Comparison of ENCODE assay signal across 29 cellular contexts in the genomic region with DNA sequence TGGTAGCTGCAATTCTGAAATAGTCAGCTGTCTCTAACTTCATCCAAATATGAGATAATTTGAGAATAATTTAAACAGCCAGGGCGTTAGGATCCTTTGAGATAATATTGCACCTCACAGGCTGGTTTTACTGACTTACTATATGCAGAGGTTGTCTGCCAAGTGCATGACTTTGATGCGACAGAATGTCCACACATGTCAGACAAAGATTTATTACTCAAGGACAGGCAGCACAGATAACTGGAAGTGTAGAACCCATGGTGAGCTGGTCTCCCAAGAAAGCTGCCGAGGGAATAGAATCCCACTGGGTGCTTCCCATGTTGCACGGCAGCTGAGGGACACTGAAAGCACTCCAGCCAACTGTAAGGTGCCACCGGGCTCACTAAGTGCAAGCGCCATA.
"Had no signal": no experiment of that assay in that cellular context is flagged by ENCODE, and none has a peak within 500 bp of the region (broad histone marks: within the 10 kb centered on the region; RNA-seq: fewer than 3 reads in every experiment).

No MANE protein-coding gene starts in this region.

- DNase-seq: natural killer cell; occipital lobe; ovary; posterior cingulate gyrus; psoas muscle; right cardiac atrium; right lobe of liver; sigmoid colon; small intestine; stimulated activated CD4-positive, alpha-beta T cell treated with anti-CD3 and anti-CD28 coated beads, Interleukin-15, amount 100 ng/mL, for 24 hours; stimulated activated CD4-positive, alpha-beta T cell treated with anti-CD3 and anti-CD28 coated beads, Interleukin-2, amount 100 ng/mL, for 24 hours; stimulated activated CD4-positive, alpha-beta T cell treated with anti-CD3 and anti-CD28 coated beads, Interleukin-2, amount 100 ng/mL, for 48 hours; stimulated activated CD4-positive, alpha-beta T cell treated with anti-CD3 and anti-CD28 coated beads, Interleukin-4, amount 100 ng/mL, for 24 hours; stimulated activated naive B cell treated with anti-CD40 and anti-IgM and Interleukin-4, amounts not matched to agents 10 μg/mL and 1 μg/mL and 100 μg/mL, for 72 hours; stimulated activated naive CD4-positive, alpha-beta T cell treated with Interleukin-2 at 50 U/mL for 16 hours; stomach; thyroid gland; trophoblast cell; upper lobe of left lung had no signal

- H3K9me3 ChIP-seq: ovary, psoas muscle, right lobe of liver, sigmoid colon, thoracic aorta, thyroid gland, upper lobe of left lung, vagina had no signal

- H3K27me3 Mint-ChIP-seq: progenitor cell of endocrine pancreas; stimulated activated naive B cell treated with anti-CD40 and anti-IgM and Interleukin-4, amounts not matched to agents 10 μg/mL and 1 μg/mL and 100 μg/mL, for 72 hours; stimulated activated naive CD8-positive, alpha-beta T cell treated with anti-CD3 and anti-CD28 coated beads, Interleukin-15, Interleukin-2, amounts not matched to agents 100 ng/mL and 50 ng/mL, for 24 hours had no signal

- ATAC-seq: natural killer cell; right cardiac atrium; right lobe of liver; stimulated activated effector memory CD8-positive, alpha-beta T cell treated with anti-CD3 and anti-CD28 coated beads, Interleukin-12 subunit alpha, Interleukin-12 subunit beta, amount 100 ng/mL, for 72 hours; stimulated activated naive B cell treated with anti-CD40 and anti-IgM and Interleukin-4, amounts not matched to agents 10 μg/mL and 1 μg/mL and 100 μg/mL, for 72 hours had no signal

- H3K4me3 Mint-ChIP-seq: nephron; neural crest cell; stimulated activated effector memory CD8-positive, alpha-beta T cell treated with anti-CD3 and anti-CD28 coated beads, Interleukin-12 subunit alpha, Interleukin-12 subunit beta, amount 100 ng/mL, for 72 hours; stimulated activated naive B cell treated with anti-CD40 and anti-IgM and Interleukin-4, amounts not matched to agents 10 μg/mL and 1 μg/mL and 100 μg/mL, for 72 hours; stimulated activated naive CD8-positive, alpha-beta T cell treated with anti-CD3 and anti-CD28 coated beads, Interleukin-15, Interleukin-2, amounts not matched to agents 100 ng/mL and 50 ng/mL, for 24 hours had no signal

- H3K4me3 ChIP-seq: ovary, psoas muscle, right lobe of liver, sigmoid colon, stomach, thoracic aorta, thyroid gland, tibial nerve, upper lobe of left lung, vagina had no signal

- H3K79me2 ChIP-seq: parathyroid adenoma had no signal

- H3K36me3 ChIP-seq: ovary, right lobe of liver, sigmoid colon, stomach, thoracic aorta, thyroid gland, tibial nerve, upper lobe of left lung, vagina had no signal

- H3K9ac ChIP-seq: parathyroid adenoma had no signal

- H3K27ac Mint-ChIP-seq: natural killer cell; nephron; progenitor cell of endocrine pancreas; stimulated activated effector memory CD8-positive, alpha-beta T cell treated with anti-CD3 and anti-CD28 coated beads, Interleukin-12 subunit alpha, Interleukin-12 subunit beta, amount 100 ng/mL, for 72 hours; stimulated activated naive B cell treated with anti-CD40 and anti-IgM and Interleukin-4, amounts not matched to agents 10 μg/mL and 1 μg/mL and 100 μg/mL, for 72 hours; stimulated activated naive CD8-positive, alpha-beta T cell treated with anti-CD3 and anti-CD28 coated beads, Interleukin-15, Interleukin-2, amounts not matched to agents 100 ng/mL and 50 ng/mL, for 24 hours had no signal

- H3K27ac ChIP-seq: ovary, parathyroid adenoma, psoas muscle, right lobe of liver, sigmoid colon, stomach, thoracic aorta, thyroid gland, tibial nerve, upper lobe of left lung, vagina had no signal

- FAIRE-seq: small intestine, urothelium cell line had no signal

- H3K4me1 ChIP-seq: parathyroid adenoma, psoas muscle, right lobe of liver, sigmoid colon, stomach, thyroid gland, tibial nerve, upper lobe of left lung, vagina had no signal

- H3K36me3 Mint-ChIP-seq: stimulated activated effector memory CD8-positive, alpha-beta T cell treated with anti-CD3 and anti-CD28 coated beads, Interleukin-12 subunit alpha, Interleukin-12 subunit beta, amount 100 ng/mL, for 72 hours had no signal

- H3K4me1 Mint-ChIP-seq: nephron; neural crest cell; stimulated activated effector memory CD8-positive, alpha-beta T cell treated with anti-CD3 and anti-CD28 coated beads, Interleukin-12 subunit alpha, Interleukin-12 subunit beta, amount 100 ng/mL, for 72 hours had no signal

- H3K27me3 ChIP-seq: ovary, right lobe of liver, sigmoid colon, stomach, thyroid gland, tibial nerve, upper lobe of left lung, vagina had no signal

- H2AFZ ChIP-seq: parathyroid adenoma had no signal

- H3K9me3 Mint-ChIP-seq: natural killer cell, nephron had no signal
